10 cellular contexts compared by ENCODE assay signal in genomic region chr5:43075319-43076293, GRCh38. TPM values are rescaled to one million over a fixed set of nuclear protein-coding genes. Genes with fewer than 3 reads are reported as not detected.
DNase-seq lines count a peak whose midpoint lies in the region; ATAC-seq and TF ChIP-seq lines count a peak whose summit lies in the region.
"Had no signal": no experiment of that assay in that cellular context is flagged by ENCODE, and none has a peak within 500 bp of the region (broad histone marks: within the 10 kb centered on the region; RNA-seq: fewer than 3 reads in every experiment).

No MANE protein-coding gene starts in this region.

- DNase-seq in DND-41 (no peak), T-cell (no peak), fibroblast of mammary gland (ENCODE audit: low read depth) (peak; percentile 88), omental fat pad (ENCODE audit: low spot score) (no peak), iPS-NIHi7 (ENCODE audit: extremely low spot score) (no peak), COLO829 (ENCODE audit: low spot score) (no peak), NCI-H2196 (lab: John Stamatoyannopoulos, UW; ENCODE audit: unreplicated experiment) (no peak)
- DNase-seq: stimulated activated CD4-positive, alpha-beta T cell treated with anti-CD3 and anti-CD28 coated beads, Interleukin-2, amount 100 ng/mL, for 24 hours had no signal

- peaks cover 40 to 51% (median 43%) of the 10 kb centered on the region in 3 donors for H3K4me1 Mint-ChIP-seq in T-cell

- H3K4me3 Mint-ChIP-seq in T-cell: peak overlapping the region in 2 of 3 donors; percentile 4 to 21

- peaks cover 31% of the 10 kb centered on the region for H3K4me1 ChIP-seq in DND-41 (ENCODE audit: insufficient read depth, low read length)

- H3K9ac ChIP-seq in DND-41 (ENCODE audit: low read depth, low read length): no peak overlapping the region

- no peak overlapping the region for H2AFZ ChIP-seq in DND-41 (ENCODE audit: low read depth, low read length)

- H3K27ac ChIP-seq in DND-41 (ENCODE audit: low read length): no peak overlapping the region

- H3K9me3 Mint-ChIP-seq in T-cell: no peaks in the 10 kb centered on the region

- H3K36me3 ChIP-seq in DND-41 (ENCODE audit: insufficient read depth, low read length): peaks cover 46% of the 10 kb centered on the region

- no peak overlapping the region for H3K4me3 ChIP-seq in DND-41 (ENCODE audit: low read depth in 1 of 2, low read length in 2 of 2)
- H3K4me3 ChIP-seq in fibroblast of mammary gland (ENCODE audit: control insufficient read depth, low read depth, low read length): no peak overlapping the region
- H3K4me3 ChIP-seq: lung had no signal

- peaks cover 29% of the 10 kb centered on the region for H3K36me3 Mint-ChIP-seq in T-cell

- H3K4me2 ChIP-seq in DND-41 (ENCODE audit: insufficient read depth, low read length): no peak overlapping the region

- peak overlapping the region; percentile 77 to 88 for H3K27ac Mint-ChIP-seq in T-cell

- no peaks in the 10 kb centered on the region for H3K27me3 Mint-ChIP-seq in T-cell

- ATAC-seq in DND-41 (ENCODE audit: insufficient read depth, low read depth): 0 out of 3 replicates have a peak, but pooled peaks have one; percentile 15
- ATAC-seq in T-cell (replicated peaks in 1 of 4): no peak
- peak; percentile 30 for ATAC-seq in omental fat pad (ENCODE audit: low FRiP score)
- no peak for ATAC-seq in GM18520 (IDR thresholded peaks at IDR 0.05; ENCODE audit: unreplicated experiment)

- CTCF ChIA-PET in T-cell (lab: Charles Lee): interaction anchor here (0.5 to 1.4 kb wide), 4 partner anchors 32 to 236 kb away, joined by 3 to 6 read pairs (median 4); no protein-coding TSS in a partner anchor

- H3K9me3 ChIP-seq in DND-41 (ENCODE audit: insufficient read depth, low read length, severe bottlenecking): no peaks in the 10 kb centered on the region

- no peaks in the 10 kb centered on the region for H3K27me3 ChIP-seq in DND-41 (ENCODE audit: insufficient read depth, low read length, poor library complexity)

- POLR2A ChIA-PET in T-cell (lab: Charles Lee): interaction anchor here in 1 of 2 donors (0.5 kb wide), 1 partner anchor 125 kb away, joined by 6 read pairs; no protein-coding TSS in a partner anchor

- no peaks in the 10 kb centered on the region for H4K20me1 ChIP-seq in DND-41 (ENCODE audit: insufficient read depth, low read length)

- peaks cover 68% of the 10 kb centered on the region for H3K79me2 ChIP-seq in DND-41 (ENCODE audit: insufficient read depth, low read length)

- no peak for TF ChIP-seq CTCF in DND-41 (IDR thresholded peaks at IDR 0.05; ENCODE audit: borderline replicate concordance, extremely low read depth, low read length, poor library complexity, severe bottlenecking)
- TF ChIP-seq CTCF in fibroblast of mammary gland (conservative IDR thresholded peaks at IDR 0.05; ENCODE audit: control insufficient read depth, insufficient read depth, low read depth, low read length): no peak
- no peak for TF ChIP-seq CTCF in omental fat pad (IDR thresholded peaks at IDR 0.05)

RNA-seq across cellular contexts. Expression of gene ANXA2R, which starts 35.5 kb away (rescaled TPM):
- total RNA-seq in T-cell (10 to 100 TPM; 47.8 to 64.1 (median 53.1) TPM), omental fat pad (1 to 10 TPM; 1.5 to 5.5 (median 3.4) TPM)

RNA-seq across cellular contexts. Expression of gene ZNF131, which starts 45.1 kb away (rescaled TPM):
- total RNA-seq in T-cell (10 to 100 TPM; 62.0 to 71.9 (median 67.5) TPM), omental fat pad (10 to 100 TPM; 31.9 to 41.8 (median 35.3) TPM)

Comparison
In these comparisons a context has a peak if more than half of its experiments do, and no peak if none do; other contexts are left out.
1. ATAC-seq: peak in DND-41 (single experiment) and omental fat pad (single experiment); none in T-cell (0 of 4) and GM18520 (single experiment).
2. RNA of gene ANXA2R, which starts 35.5 kb away (total RNA-seq): 47.8 to 64.1 TPM in T-cell; 1.5 to 5.5 TPM in omental fat pad; every median in the first group is over 4 times any median in the second.